23 cellular contexts compared by ENCODE assay signal in genomic region chr1:204841316-204841715, GRCh38.
"Had no signal": no experiment of that assay in that cellular context is flagged by ENCODE, and none has a peak within 500 bp of the region (broad histone marks: within the 10 kb centered on the region; RNA-seq: fewer than 3 reads in every experiment).

No MANE protein-coding gene starts in this region.

- H3K4me2 ChIP-seq: SK-N-SH had no signal

- H3K9me3 Mint-ChIP-seq: activated CD4-positive, alpha-beta memory T cell treated with anti-CD3 and anti-CD28 coated beads, Interleukin-2, amount 10 ng/mL, durations not matched to agents 7 days and 5 days; activated naive CD4-positive, alpha-beta T cell treated with anti-CD3 and anti-CD28 coated beads, Interleukin-2, amount 10 ng/mL, durations not matched to agents 7 days and 5 days; activated naive CD8-positive, alpha-beta T cell treated with anti-CD3 and anti-CD28 coated beads for 36 hours; activated T-helper 2 cell treated with anti-CD3 and anti-CD28 coated beads, Interferon-gamma antibody, Interleukin-2, Interleukin-4, amounts not matched to agents 10 μg/mL and 5 μg/mL and 100 μg/mL, durations not matched to agents 14 hours and 24 hours and 36 hours; IgD-negative memory B cell had no signal

- H3K9ac ChIP-seq: SK-N-SH had no signal

- H3K4me3 Mint-ChIP-seq: activated CD4-positive, alpha-beta memory T cell treated with anti-CD3 and anti-CD28 coated beads, Interleukin-2, amount 10 ng/mL, durations not matched to agents 7 days and 5 days; activated CD4-positive, alpha-beta T cell treated with anti-CD3 and anti-CD28 coated beads for 36 hours; activated naive CD4-positive, alpha-beta T cell treated with anti-CD3 and anti-CD28 coated beads, Interleukin-2, amount 10 ng/mL, durations not matched to agents 7 days and 5 days; activated naive CD8-positive, alpha-beta T cell treated with anti-CD3 and anti-CD28 coated beads for 36 hours; activated T-cell treated with anti-CD3 and anti-CD28 coated beads, Interleukin-2, amount 50 U/mL, for 72 hours had no signal

- H3K27ac ChIP-seq: SJCRH30, VCaP had no signal

- H3K9me2 ChIP-seq: SK-N-SH had no signal

- ATAC-seq: activated CD4-positive, alpha-beta T cell treated with anti-CD3 and anti-CD28 coated beads for 36 hours; activated T-cell treated with anti-CD3 and anti-CD28 coated beads, Interleukin-2, amount 50 U/mL, for 72 hours had no signal

- H3K4me3 ChIP-seq: SJCRH30 had no signal

- H3K27ac Mint-ChIP-seq: activated CD4-positive, alpha-beta memory T cell treated with anti-CD3 and anti-CD28 coated beads, Interleukin-2, amount 10 ng/mL, durations not matched to agents 7 days and 5 days; activated CD4-positive, alpha-beta T cell treated with anti-CD3 and anti-CD28 coated beads for 36 hours; activated naive CD4-positive, alpha-beta T cell treated with anti-CD3 and anti-CD28 coated beads, Interleukin-2, amount 10 ng/mL, durations not matched to agents 7 days and 5 days; activated naive CD8-positive, alpha-beta T cell treated with anti-CD3 and anti-CD28 coated beads for 36 hours; activated T-cell treated with anti-CD3 and anti-CD28 coated beads, Interleukin-2, amount 50 U/mL, for 72 hours; activated T-helper 2 cell treated with anti-CD3 and anti-CD28 coated beads, Interferon-gamma antibody, Interleukin-2, Interleukin-4, amounts not matched to agents 10 μg/mL and 5 μg/mL and 100 μg/mL, durations not matched to agents 14 hours and 24 hours and 36 hours had no signal

- H3K4me1 Mint-ChIP-seq: activated CD4-positive, alpha-beta memory T cell treated with anti-CD3 and anti-CD28 coated beads, Interleukin-2, amount 10 ng/mL, durations not matched to agents 7 days and 5 days; activated CD4-positive, alpha-beta T cell treated with anti-CD3 and anti-CD28 coated beads for 36 hours had no signal

- H3K9me3 ChIP-seq: SJCRH30, SK-N-SH had no signal

- H3K27me3 ChIP-seq: SJCRH30 had no signal

- H3K36me3 Mint-ChIP-seq: activated naive CD4-positive, alpha-beta T cell treated with anti-CD3 and anti-CD28 coated beads, Interleukin-2, amount 10 ng/mL, durations not matched to agents 7 days and 5 days; activated naive CD8-positive, alpha-beta T cell treated with anti-CD3 and anti-CD28 coated beads for 36 hours had no signal

- DNase-seq: activated CD4-positive, alpha-beta memory T cell treated with anti-CD3 and anti-CD28 coated beads, Interleukin-2, amount 10 ng/mL, durations not matched to agents 7 days and 5 days; activated CD4-positive, alpha-beta T cell treated with anti-CD3 and anti-CD28 coated beads for 36 hours; activated CD4-positive, alpha-beta T cell treated with anti-CD3 and anti-CD28 coated beads, Interleukin-2, amount 50 U/mL, for 1 hour; activated CD8-positive, alpha-beta memory T cell treated with anti-CD3 and anti-CD28 coated beads, Interleukin-2, amount 50 U/mL, for 4 hours; activated gamma-delta T cell treated with Interleukin-2 at 50 U/mL for 16 hours; activated naive CD4-positive, alpha-beta T cell treated with anti-CD3 and anti-CD28 coated beads, Interleukin-2, amount 10 ng/mL, durations not matched to agents 7 days and 5 days; activated naive CD8-positive, alpha-beta T cell treated with anti-CD3 and anti-CD28 coated beads for 36 hours; activated T-cell treated with anti-CD3 and anti-CD28 coated beads, Interleukin-2, amount 50 U/mL, for 72 hours; anterior cingulate cortex; KG1; NCI-H1092; NCI-H1417 treated with DMSO at 0.1 percent for 48 hours; NCI-H1694; NCI-H2107; NCI-H2171 treated with DMSO at 0.1 percent for 48 hours; NCI-H345; Right ventricle myocardium superior; SJCRH30; SK-N-SH; T-helper 1 cell had no signal
